23 cellular contexts compared by ENCODE assay signal in the genomic region with DNA sequence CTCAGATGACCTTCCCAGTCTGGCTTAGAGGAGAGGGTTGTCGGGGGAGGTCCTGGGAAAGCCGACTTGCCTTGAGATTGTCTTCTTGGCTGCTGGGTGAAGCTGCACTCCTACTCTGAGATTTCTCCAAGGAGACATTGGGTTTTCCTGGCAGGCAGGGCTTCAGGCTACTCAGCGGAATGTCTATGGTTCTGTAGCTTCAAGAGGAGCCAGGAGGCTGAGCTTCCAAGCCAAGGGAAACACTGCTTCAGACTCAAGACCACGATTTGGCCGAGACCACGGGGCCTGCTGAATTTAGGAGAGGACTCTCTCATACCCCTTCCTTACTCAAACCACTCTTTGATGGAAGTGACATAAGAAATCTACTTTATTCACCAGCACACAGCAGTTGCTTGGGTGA.
DNase-seq lines count a peak whose midpoint lies in the region; ATAC-seq, FAIRE-seq and TF ChIP-seq lines count a peak whose summit lies in the region.
"Had no signal": no experiment of that assay in that cellular context is flagged by ENCODE, and none has a peak within 500 bp of the region (broad histone marks: within the 10 kb centered on the region; RNA-seq: fewer than 3 reads in every experiment).

No MANE protein-coding gene starts in this region.

- peaks cover 11% of the 10 kb centered on the region; the same call in 1 of the 2 replicates for H3K4me1 ChIP-seq in GM12878 (ENCODE audit: control insufficient read depth, insufficient read depth, low read length)
- H3K4me1 ChIP-seq in osteoblast (ENCODE audit: insufficient read depth, low read length) = peaks cover 30% of the 10 kb centered on the region
- peaks cover 0 to 26% (median 3%) of the 10 kb centered on the region in 4 donors for H3K4me1 ChIP-seq in tibial nerve

- FAIRE-seq in GM12878 (lab: Jason Lieb, UNC) = no peak
- FAIRE-seq: D721Med, endometrium, GM19239, HepG2 had no signal

- CTCF ChIA-PET in GM12878 (lab: Yijun Ruan, JAX) = interaction anchor here (0.7 kb wide), 1 partner anchor 627 kb away, joined by 3 read pairs; a partner anchor contains a TSS

- 33% methylated on average over 6 of the region's 6 CpGs for WGBS in GM12878 (ENCODE audit: insufficient coverage, insufficient replicate concordance, low lambda C conversion rate, missing lambda C conversion rate)
- WGBS in tibial nerve, 2 donors = 51 to 63% methylated on average over 6 of the region's 6 CpGs

- SMC1A ChIA-PET in GM12878 (lab: Charles Lee; ENCODE audit: uncharacterized antibody, unreplicated experiment) = interaction anchor here (1.2 to 1.5 kb wide), 3 partner anchors 39 to 143 kb away, joined by 3 to 5 read pairs (median 5); no protein-coding TSS in a partner anchor

- peak overlapping the region; percentile 67; the same call in 1 of the 2 replicates for H3K4me2 ChIP-seq in GM12878 (ENCODE audit: control insufficient read depth, insufficient read depth)
- H3K4me2 ChIP-seq in osteoblast (ENCODE audit: insufficient read depth, low read length) = peak overlapping the region; percentile 62

- H3K36me3 ChIP-seq in GM12878 (ENCODE audit: control insufficient read depth in 2 of 2, insufficient read depth in 2 of 2, low read length in 1 of 2) (no peaks in the 10 kb centered on the region), osteoblast (ENCODE audit: insufficient read depth, low read length) (no peaks in the 10 kb centered on the region), tibial nerve (no peaks in the 10 kb centered on the region)
- H3K36me3 ChIP-seq: cardiac muscle cell had no signal

- H3K9me3 ChIP-seq in GM12878 (replicated peaks; ENCODE audit: control insufficient read depth, insufficient read depth, low read length) (no peaks in the 10 kb centered on the region), osteoblast (ENCODE audit: low read depth, low read length) (no peaks in the 10 kb centered on the region), tibial nerve (no peaks in the 10 kb centered on the region)

- TF ChIP-seq EP300 in GM12878 (IDR thresholded peaks at IDR 0.05; ENCODE audit: borderline replicate concordance in 1 of 2, control insufficient read depth in 1 of 2, low read depth in 2 of 2, low read length in 2 of 2) (no peak), tibial nerve (IDR thresholded peaks at IDR 0.05) (no peak)

- intact Hi-C loops in GM12878 (cut with micrococcal nuclease; ENCODE audit: unreplicated experiment) (no loop called here), cardiac septum (cut with DNase I) (loop anchor here (5.0 to 10.0 kb wide), 2 partner anchors 139 to 551 kb away; no protein-coding TSS in a partner anchor)

- H3K27ac ChIP-seq in GM12878 (ENCODE audit: control insufficient read depth, insufficient read depth) (no peak overlapping the region; the same call in 1 of the 2 replicates), osteoblast (ENCODE audit: low read depth, low read length) (peak overlapping the region; percentile 69), tibial nerve (peak overlapping the region in 3 of 4 donors; percentile 25 to 80 (median 54))
- H3K27ac ChIP-seq: cardiac muscle cell, SK-N-MC had no signal

- RAD21 ChIA-PET in GM12878 (lab: Charles Lee; ENCODE audit: unreplicated experiment) = interaction anchor here (1.3 to 1.6 kb wide), 2 partner anchors 36 to 39 kb away, joined by 3 to 4 read pairs; no protein-coding TSS in a partner anchor

- TF ChIP-seq CTCF in GM12878 (IDR thresholded peaks at IDR 0.05 in 2 of 3, conservative IDR thresholded peaks at IDR 0.05 in 1 of 3; ENCODE audit: control insufficient read depth in 2 of 3, extremely low read depth in 1 of 3, insufficient read depth in 1 of 3, low read depth in 3 of 3, low read length in 3 of 3) = no peak
- TF ChIP-seq CTCF in osteoblast (IDR thresholded peaks at IDR 0.05; ENCODE audit: extremely low read depth, low read depth, low read length) = no peak
- TF ChIP-seq CTCF in tibial nerve (IDR thresholded peaks at IDR 0.05) = no peak

- H3K27me3 ChIP-seq in GM12878 (replicated peaks in 1 of 2; ENCODE audit: control insufficient read depth in 2 of 2, insufficient read depth in 2 of 2, low read length in 1 of 2) (no peaks in the 10 kb centered on the region), osteoblast (ENCODE audit: insufficient read depth, low read length) (no peaks in the 10 kb centered on the region), tibial nerve (no peaks in the 10 kb centered on the region)
- H3K27me3 ChIP-seq: cardiac muscle cell had no signal

- H4K20me1 ChIP-seq in GM12878 (ENCODE audit: control insufficient read depth, insufficient read depth) (no peaks in the 10 kb centered on the region), osteoblast (ENCODE audit: insufficient read depth, low read length) (no peaks in the 10 kb centered on the region)

- H3K79me2 ChIP-seq in GM12878 (ENCODE audit: control insufficient read depth, insufficient read depth, low read length) (no peaks in the 10 kb centered on the region), osteoblast (ENCODE audit: insufficient read depth, low read length) (no peaks in the 10 kb centered on the region)

- ATAC-seq in GM12878 = peak; percentile 9; the same call in 2 of the 3 replicates
- ATAC-seq in GM19035 (IDR thresholded peaks at IDR 0.05; ENCODE audit: unreplicated experiment) = no peak
- ATAC-seq: HepG2; naive thymus-derived CD8-positive, alpha-beta T cell had no signal

- H2AFZ ChIP-seq in GM12878 (ENCODE audit: control insufficient read depth, low read depth, low read length) = no peak overlapping the region; the same call in 1 of the 2 replicates
- H2AFZ ChIP-seq in osteoblast (ENCODE audit: low read length) = peak overlapping the region; percentile 77

- in situ Hi-C loops in GM12878 (cut with MboI) = no loop called here

- no peak for TF ChIP-seq POLR2A in GM12878 (IDR thresholded peaks at IDR 0.05; ENCODE audit: low read depth, low read length)
- no peak for TF ChIP-seq POLR2A in tibial nerve (IDR thresholded peaks at IDR 0.05)

- DNase-seq in GM12878 (ENCODE audit: low read depth, low spot score) = no peak
- peak; percentile 77 for DNase-seq in cardiac septum (ENCODE audit: low spot score)
- peak; percentile 25 for DNase-seq in osteoblast (ENCODE audit: insufficient read length, low spot score, missing footprints)
- DNase-seq in tibial nerve (ENCODE audit: low spot score in 2 of 2) = no peak
- no peak for DNase-seq in NCI-H1105 treated with DMSO at 0.1 percent for 48 hours (lab: John Stamatoyannopoulos, UW)
- no peak for DNase-seq in NK-92 treated with Interleukin-12 subunit alpha and Interleukin-12 subunit beta, amount 100 ng/mL, for 24 hours (lab: John Stamatoyannopoulos, UW)
- DNase-seq: activated CD4-positive, alpha-beta T cell treated with anti-CD3 and anti-CD28 coated beads for 36 hours; activated CD8-positive, alpha-beta memory T cell treated with anti-CD3 and anti-CD28 coated beads for 24 hours; activated T-cell treated with anti-CD3 and anti-CD28 coated beads, Interleukin-2, amount 50 U/mL, for 24 hours; amniotic stem cell; glutamatergic neuron; Kasumi-1; naive thymus-derived CD8-positive, alpha-beta T cell; NCI-H187; NCI-H526; retina had no signal

- no peak overlapping the region for H3K9ac ChIP-seq in GM12878 (ENCODE audit: control insufficient read depth, insufficient read depth, low read length)

- no TSS peak for BruUV-seq in GM12878 (replicated peaks; lab: Mats Ljungman, UMichigan)

- H3K4me3 ChIP-seq in GM12878 = no peak overlapping the region
- peak overlapping the region; percentile 50 for H3K4me3 ChIP-seq in osteoblast (ENCODE audit: insufficient read depth, low read length)
- H3K4me3 ChIP-seq in tibial nerve = no peak overlapping the region
- H3K4me3 ChIP-seq: cardiac muscle cell, SK-N-MC had no signal

- no peak for TF ChIP-seq RAD21 in GM12878 (IDR thresholded peaks at IDR 0.05; ENCODE audit: insufficient read depth, low read depth, low read length)

- POLR2A ChIA-PET in GM12878 (lab: Charles Lee) = no interaction called here

TF ChIP-seq in GM12878, 131 proteins besides CTCF, POLR2A, EP300 and RAD21:
- TF ChIP-seq TCF7 (IDR thresholded peaks at IDR 0.05; ENCODE audit: borderline replicate concordance) (no peak), LARP7 (IDR thresholded peaks at IDR 0.05) (0 out of 2 replicates have a peak, but pooled peaks have one; percentile 23), CREM (IDR thresholded peaks at IDR 0.05; ENCODE audit: low read depth) (no peak)

Comparison
In these comparisons a context has a peak if more than half of its experiments do, and no peak if none do; other contexts are left out.
1. DNase-seq: peak in cardiac septum (single experiment) and osteoblast (single experiment); none in GM12878 (single experiment), tibial nerve (0 of 2), NCI-H1105 treated with DMSO at 0.1 percent for 48 hours (single experiment) and NK-92 treated with Interleukin-12 subunit alpha and Interleukin-12 subunit beta, amount 100 ng/mL, for 24 hours (single experiment).